In the genomic region with DNA sequence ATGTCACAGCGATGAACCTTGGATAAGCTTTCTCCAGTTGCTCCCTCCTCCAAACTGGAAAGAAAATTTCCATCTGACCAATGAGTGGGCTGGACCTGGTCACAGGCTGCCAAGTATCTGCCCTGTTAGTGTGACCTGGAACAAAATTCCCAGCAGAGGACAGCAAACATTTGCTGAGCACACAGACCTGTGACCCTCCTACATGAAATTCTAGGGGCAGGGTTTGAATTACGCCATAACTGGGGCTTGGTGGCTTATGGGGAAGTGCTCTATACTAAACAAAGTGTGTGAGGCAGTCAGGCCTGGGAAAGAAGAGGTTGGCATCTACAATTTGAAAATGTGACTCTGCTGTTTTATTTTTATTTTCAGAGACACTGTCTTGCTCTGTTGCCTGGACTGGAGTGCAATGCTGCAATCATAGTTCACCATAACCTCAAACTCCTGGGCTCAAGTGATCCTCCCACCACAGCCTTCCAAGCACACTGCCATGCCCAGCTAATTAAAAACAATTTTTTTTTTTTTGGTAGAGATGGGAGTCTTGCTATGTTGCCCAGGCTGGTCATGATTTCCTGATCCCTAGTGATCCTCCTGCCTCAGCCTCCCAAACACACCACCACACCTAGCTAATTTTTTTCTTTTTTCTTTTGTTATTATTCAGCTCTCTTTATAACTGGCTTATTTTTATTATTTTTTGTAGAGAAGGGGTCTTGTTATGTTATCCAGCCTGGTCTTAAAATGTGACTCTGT, we compare ENCODE assay signal across 1 cellular context.
TF ChIP-seq lines count a peak whose summit lies in the region.

No MANE protein-coding gene starts in this region.

TF ChIP-seq in HepG2, 621 proteins besides CTCF, POLR2A, EP300 and RAD21 (continued from another document and continues in another):
- TF ChIP-seq, protein P1, sequence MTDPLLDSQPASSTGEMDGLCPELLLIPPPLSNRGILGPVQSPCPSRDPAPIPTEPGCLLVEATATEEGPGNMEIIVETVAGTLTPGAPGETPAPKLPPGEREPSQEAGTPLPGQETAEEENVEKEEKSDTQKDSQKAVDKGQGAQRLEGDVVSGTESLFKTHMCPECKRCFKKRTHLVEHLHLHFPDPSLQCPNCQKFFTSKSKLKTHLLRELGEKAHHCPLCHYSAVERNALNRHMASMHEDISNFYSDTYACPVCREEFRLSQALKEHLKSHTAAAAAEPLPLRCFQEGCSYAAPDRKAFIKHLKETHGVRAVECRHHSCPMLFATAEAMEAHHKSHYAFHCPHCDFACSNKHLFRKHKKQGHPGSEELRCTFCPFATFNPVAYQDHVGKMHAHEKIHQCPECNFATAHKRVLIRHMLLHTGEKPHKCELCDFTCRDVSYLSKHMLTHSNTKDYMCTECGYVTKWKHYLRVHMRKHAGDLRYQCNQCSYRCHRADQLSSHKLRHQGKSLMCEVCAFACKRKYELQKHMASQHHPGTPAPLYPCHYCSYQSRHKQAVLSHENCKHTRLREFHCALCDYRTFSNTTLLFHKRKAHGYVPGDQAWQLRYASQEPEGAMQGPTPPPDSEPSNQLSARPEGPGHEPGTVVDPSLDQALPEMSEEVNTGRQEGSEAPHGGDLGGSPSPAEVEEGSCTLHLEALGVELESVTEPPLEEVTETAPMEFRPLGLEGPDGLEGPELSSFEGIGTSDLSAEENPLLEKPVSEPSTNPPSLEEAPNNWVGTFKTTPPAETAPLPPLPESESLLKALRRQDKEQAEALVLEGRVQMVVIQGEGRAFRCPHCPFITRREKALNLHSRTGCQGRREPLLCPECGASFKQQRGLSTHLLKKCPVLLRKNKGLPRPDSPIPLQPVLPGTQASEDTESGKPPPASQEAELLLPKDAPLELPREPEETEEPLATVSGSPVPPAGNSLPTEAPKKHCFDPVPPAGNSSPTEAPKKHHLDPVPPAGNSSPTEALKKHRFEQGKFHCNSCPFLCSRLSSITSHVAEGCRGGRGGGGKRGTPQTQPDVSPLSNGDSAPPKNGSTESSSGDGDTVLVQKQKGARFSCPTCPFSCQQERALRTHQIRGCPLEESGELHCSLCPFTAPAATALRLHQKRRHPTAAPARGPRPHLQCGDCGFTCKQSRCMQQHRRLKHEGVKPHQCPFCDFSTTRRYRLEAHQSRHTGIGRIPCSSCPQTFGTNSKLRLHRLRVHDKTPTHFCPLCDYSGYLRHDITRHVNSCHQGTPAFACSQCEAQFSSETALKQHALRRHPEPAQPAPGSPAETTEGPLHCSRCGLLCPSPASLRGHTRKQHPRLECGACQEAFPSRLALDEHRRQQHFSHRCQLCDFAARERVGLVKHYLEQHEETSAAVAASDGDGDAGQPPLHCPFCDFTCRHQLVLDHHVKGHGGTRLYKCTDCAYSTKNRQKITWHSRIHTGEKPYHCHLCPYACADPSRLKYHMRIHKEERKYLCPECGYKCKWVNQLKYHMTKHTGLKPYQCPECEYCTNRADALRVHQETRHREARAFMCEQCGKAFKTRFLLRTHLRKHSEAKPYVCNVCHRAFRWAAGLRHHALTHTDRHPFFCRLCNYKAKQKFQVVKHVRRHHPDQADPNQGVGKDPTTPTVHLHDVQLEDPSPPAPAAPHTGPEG (CRISPR knock-in tag; IDR thresholded peaks at IDR 0.05) = 0 out of 2 replicates have a peak, but pooled peaks have one; percentile 35
- TF ChIP-seq, protein P2, sequence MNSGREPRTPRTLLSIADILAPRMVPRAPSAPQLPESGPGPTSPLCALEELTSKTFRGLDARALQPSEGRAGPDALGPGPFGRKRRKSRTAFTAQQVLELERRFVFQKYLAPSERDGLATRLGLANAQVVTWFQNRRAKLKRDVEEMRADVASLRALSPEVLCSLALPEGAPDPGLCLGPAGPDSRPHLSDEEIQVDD (CRISPR knock-in tag; IDR thresholded peaks at IDR 0.05; ENCODE audit: borderline replicate concordance) = no peak
- TF ChIP-seq, protein P3, sequence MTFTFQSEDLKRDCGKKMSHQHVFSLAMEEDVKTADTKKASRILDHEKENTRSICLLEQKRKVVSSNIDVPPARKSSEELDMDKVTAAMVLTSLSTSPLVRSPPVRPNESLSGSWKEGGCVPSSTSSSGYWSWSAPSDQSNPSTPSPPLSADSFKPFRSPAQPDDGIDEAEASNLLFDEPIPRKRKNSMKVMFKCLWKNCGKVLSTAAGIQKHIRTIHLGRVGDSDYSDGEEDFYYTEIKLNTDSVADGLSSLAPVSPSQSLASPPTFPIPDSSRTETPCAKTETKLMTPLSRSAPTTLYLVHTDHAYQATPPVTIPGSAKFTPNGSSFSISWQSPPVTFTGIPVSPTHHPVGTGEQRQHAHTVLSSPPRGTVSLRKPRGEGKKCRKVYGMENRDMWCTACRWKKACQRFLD (CRISPR knock-in tag; IDR thresholded peaks at IDR 0.05; ENCODE audit: borderline replicate concordance) = no peak
- TF ChIP-seq, protein P4, sequence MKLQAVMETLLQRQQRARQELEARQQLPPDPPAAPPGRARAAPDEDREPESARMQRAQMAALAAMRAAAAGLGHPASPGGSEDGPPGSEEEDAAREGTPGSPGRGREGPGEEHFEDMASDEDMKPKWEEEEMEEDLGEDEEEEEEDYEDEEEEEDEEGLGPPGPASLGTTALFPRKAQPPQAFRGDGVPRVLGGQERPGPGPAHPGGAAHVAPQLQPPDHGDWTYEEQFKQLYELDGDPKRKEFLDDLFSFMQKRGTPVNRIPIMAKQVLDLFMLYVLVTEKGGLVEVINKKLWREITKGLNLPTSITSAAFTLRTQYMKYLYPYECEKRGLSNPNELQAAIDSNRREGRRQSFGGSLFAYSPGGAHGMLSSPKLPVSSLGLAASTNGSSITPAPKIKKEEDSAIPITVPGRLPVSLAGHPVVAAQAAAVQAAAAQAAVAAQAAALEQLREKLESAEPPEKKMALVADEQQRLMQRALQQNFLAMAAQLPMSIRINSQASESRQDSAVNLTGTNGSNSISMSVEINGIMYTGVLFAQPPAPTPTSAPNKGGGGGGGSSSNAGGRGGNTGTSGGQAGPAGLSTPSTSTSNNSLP (IDR thresholded peaks at IDR 0.05; ENCODE audit: low read depth, low read length) = peak; percentile 53
- TF ChIP-seq ZNF562 (CRISPR knock-in tag; IDR thresholded peaks at IDR 0.05; ENCODE audit: borderline replicate concordance) = no peak
- TF ChIP-seq ELF1 (CRISPR knock-in tag; IDR thresholded peaks at IDR 0.05) = peak; percentile 65
- peak; percentile 99 for TF ChIP-seq NCOA2 (CRISPR knock-in tag; IDR thresholded peaks at IDR 0.05)
- TF ChIP-seq, protein P5, sequence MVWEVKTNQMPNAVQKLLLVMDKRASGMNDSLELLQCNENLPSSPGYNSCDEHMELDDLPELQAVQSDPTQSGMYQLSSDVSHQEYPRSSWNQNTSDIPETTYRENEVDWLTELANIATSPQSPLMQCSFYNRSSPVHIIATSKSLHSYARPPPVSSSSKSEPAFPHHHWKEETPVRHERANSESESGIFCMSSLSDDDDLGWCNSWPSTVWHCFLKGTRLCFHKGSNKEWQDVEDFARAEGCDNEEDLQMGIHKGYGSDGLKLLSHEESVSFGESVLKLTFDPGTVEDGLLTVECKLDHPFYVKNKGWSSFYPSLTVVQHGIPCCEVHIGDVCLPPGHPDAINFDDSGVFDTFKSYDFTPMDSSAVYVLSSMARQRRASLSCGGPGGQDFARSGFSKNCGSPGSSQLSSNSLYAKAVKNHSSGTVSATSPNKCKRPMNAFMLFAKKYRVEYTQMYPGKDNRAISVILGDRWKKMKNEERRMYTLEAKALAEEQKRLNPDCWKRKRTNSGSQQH (CRISPR knock-in tag; IDR thresholded peaks at IDR 0.05; ENCODE audit: low read depth) = peak; percentile 76; the same call in 1 of the 2 replicates
- TF ChIP-seq, protein P6, sequence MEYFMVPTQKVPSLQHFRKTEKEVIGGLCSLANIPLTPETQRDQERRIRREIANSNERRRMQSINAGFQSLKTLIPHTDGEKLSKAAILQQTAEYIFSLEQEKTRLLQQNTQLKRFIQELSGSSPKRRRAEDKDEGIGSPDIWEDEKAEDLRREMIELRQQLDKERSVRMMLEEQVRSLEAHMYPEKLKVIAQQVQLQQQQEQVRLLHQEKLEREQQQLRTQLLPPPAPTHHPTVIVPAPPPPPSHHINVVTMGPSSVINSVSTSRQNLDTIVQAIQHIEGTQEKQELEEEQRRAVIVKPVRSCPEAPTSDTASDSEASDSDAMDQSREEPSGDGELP (IDR thresholded peaks at IDR 0.05; ENCODE audit: borderline replicate concordance, low read depth) = peak; percentile 57; the same call in 1 of the 2 replicates
- 0 out of 2 replicates have a peak, but pooled peaks have one; percentile 3 for TF ChIP-seq LCORL (IDR thresholded peaks at IDR 0.05)
- peak; percentile 90 for TF ChIP-seq LCORL (CRISPR knock-in tag; IDR thresholded peaks at IDR 0.05)
- TF ChIP-seq RXRA (CRISPR knock-in tag; IDR thresholded peaks at IDR 0.05) = peak; percentile 87; the same call in 1 of the 2 replicates
- TF ChIP-seq, protein P7, sequence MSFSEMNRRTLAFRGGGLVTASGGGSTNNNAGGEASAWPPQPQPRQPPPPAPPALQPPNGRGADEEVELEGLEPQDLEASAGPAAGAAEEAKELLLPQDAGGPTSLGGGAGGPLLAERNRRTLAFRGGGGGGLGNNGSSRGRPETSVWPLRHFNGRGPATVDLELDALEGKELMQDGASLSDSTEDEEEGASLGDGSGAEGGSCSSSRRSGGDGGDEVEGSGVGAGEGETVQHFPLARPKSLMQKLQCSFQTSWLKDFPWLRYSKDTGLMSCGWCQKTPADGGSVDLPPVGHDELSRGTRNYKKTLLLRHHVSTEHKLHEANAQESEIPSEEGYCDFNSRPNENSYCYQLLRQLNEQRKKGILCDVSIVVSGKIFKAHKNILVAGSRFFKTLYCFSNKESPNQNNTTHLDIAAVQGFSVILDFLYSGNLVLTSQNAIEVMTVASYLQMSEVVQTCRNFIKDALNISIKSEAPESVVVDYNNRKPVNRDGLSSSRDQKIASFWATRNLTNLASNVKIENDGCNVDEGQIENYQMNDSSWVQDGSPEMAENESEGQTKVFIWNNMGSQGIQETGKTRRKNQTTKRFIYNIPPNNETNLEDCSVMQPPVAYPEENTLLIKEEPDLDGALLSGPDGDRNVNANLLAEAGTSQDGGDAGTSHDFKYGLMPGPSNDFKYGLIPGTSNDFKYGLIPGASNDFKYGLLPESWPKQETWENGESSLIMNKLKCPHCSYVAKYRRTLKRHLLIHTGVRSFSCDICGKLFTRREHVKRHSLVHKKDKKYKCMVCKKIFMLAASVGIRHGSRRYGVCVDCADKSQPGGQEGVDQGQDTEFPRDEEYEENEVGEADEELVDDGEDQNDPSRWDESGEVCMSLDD (CRISPR knock-in tag; IDR thresholded peaks at IDR 0.05; ENCODE audit: borderline replicate concordance) = peak; percentile 65; the same call in 1 of the 2 replicates
- no peak for TF ChIP-seq ZIK1 (CRISPR knock-in tag; IDR thresholded peaks at IDR 0.05; ENCODE audit: borderline replicate concordance, low read depth)
- TF ChIP-seq CENPX (CRISPR knock-in tag; IDR thresholded peaks at IDR 0.05) = no peak
- TF ChIP-seq, protein P8, sequence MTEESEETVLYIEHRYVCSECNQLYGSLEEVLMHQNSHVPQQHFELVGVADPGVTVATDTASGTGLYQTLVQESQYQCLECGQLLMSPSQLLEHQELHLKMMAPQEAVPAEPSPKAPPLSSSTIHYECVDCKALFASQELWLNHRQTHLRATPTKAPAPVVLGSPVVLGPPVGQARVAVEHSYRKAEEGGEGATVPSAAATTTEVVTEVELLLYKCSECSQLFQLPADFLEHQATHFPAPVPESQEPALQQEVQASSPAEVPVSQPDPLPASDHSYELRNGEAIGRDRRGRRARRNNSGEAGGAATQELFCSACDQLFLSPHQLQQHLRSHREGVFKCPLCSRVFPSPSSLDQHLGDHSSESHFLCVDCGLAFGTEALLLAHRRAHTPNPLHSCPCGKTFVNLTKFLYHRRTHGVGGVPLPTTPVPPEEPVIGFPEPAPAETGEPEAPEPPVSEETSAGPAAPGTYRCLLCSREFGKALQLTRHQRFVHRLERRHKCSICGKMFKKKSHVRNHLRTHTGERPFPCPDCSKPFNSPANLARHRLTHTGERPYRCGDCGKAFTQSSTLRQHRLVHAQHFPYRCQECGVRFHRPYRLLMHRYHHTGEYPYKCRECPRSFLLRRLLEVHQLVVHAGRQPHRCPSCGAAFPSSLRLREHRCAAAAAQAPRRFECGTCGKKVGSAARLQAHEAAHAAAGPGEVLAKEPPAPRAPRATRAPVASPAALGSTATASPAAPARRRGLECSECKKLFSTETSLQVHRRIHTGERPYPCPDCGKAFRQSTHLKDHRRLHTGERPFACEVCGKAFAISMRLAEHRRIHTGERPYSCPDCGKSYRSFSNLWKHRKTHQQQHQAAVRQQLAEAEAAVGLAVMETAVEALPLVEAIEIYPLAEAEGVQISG (CRISPR knock-in tag; IDR thresholded peaks at IDR 0.05) = peak; percentile 80
- no peak for TF ChIP-seq FLYWCH1 (CRISPR knock-in tag; IDR thresholded peaks at IDR 0.05)
- TF ChIP-seq FOXA1 (IDR thresholded peaks at IDR 0.05) = no peak
- peak; percentile 91 for TF ChIP-seq FOXA1 (CRISPR knock-in tag; IDR thresholded peaks at IDR 0.05)
- no peak for TF ChIP-seq MAFG (CRISPR knock-in tag; IDR thresholded peaks at IDR 0.05)
- TF ChIP-seq, protein P9, sequence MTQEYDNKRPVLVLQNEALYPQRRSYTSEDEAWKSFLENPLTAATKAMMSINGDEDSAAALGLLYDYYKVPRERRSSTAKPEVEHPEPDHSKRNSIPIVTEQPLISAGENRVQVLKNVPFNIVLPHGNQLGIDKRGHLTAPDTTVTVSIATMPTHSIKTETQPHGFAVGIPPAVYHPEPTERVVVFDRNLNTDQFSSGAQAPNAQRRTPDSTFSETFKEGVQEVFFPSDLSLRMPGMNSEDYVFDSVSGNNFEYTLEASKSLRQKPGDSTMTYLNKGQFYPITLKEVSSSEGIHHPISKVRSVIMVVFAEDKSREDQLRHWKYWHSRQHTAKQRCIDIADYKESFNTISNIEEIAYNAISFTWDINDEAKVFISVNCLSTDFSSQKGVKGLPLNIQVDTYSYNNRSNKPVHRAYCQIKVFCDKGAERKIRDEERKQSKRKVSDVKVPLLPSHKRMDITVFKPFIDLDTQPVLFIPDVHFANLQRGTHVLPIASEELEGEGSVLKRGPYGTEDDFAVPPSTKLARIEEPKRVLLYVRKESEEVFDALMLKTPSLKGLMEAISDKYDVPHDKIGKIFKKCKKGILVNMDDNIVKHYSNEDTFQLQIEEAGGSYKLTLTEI (CRISPR knock-in tag; conservative IDR thresholded peaks at IDR 0.05) = no peak
- TF ChIP-seq NFATC3 (CRISPR knock-in tag; IDR thresholded peaks at IDR 0.05) = no peak
- no peak for TF ChIP-seq ZNF776 (CRISPR knock-in tag; IDR thresholded peaks at IDR 0.05)
- TF ChIP-seq, protein P10, sequence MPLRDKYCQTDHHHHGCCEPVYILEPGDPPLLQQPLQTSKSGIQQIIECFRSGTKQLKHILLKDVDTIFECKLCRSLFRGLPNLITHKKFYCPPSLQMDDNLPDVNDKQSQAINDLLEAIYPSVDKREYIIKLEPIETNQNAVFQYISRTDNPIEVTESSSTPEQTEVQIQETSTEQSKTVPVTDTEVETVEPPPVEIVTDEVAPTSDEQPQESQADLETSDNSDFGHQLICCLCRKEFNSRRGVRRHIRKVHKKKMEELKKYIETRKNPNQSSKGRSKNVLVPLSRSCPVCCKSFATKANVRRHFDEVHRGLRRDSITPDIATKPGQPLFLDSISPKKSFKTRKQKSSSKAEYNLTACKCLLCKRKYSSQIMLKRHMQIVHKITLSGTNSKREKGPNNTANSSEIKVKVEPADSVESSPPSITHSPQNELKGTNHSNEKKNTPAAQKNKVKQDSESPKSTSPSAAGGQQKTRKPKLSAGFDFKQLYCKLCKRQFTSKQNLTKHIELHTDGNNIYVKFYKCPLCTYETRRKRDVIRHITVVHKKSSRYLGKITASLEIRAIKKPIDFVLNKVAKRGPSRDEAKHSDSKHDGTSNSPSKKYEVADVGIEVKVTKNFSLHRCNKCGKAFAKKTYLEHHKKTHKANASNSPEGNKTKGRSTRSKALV (CRISPR knock-in tag; IDR thresholded peaks at IDR 0.05) = no peak
- no peak for TF ChIP-seq KMT2B (CRISPR knock-in tag; IDR thresholded peaks at IDR 0.05)
- no peak for TF ChIP-seq ZNF589 (CRISPR knock-in tag; conservative IDR thresholded peaks at IDR 0.05)
- peak; percentile 83; the same call in 1 of the 2 replicates for TF ChIP-seq RORA (CRISPR knock-in tag; IDR thresholded peaks at IDR 0.05)
- TF ChIP-seq DNMT1 (CRISPR knock-in tag; IDR thresholded peaks at IDR 0.05) = no peak
- TF ChIP-seq DPF2 (CRISPR knock-in tag; IDR thresholded peaks at IDR 0.05; ENCODE audit: borderline replicate concordance, low read depth) = peak; percentile 89
- no peak for TF ChIP-seq ZNF225 (CRISPR knock-in tag; IDR thresholded peaks at IDR 0.05)
- no peak for TF ChIP-seq ZNF432 (CRISPR knock-in tag; IDR thresholded peaks at IDR 0.05; ENCODE audit: borderline replicate concordance)
- peak; percentile 56; the same call in 1 of the 2 replicates for TF ChIP-seq CBFB (CRISPR knock-in tag; IDR thresholded peaks at IDR 0.05)
